In genomic region chr5:137114529-137114928, GRCh38 we compare ENCODE assay signal across 12 cellular contexts.
DNase-seq lines count a peak whose midpoint lies in the region; ATAC-seq and TF ChIP-seq lines count a peak whose summit lies in the region.
"Had no signal": no experiment of that assay in that cellular context is flagged by ENCODE, and none has a peak within 500 bp of the region (broad histone marks: within the 10 kb centered on the region; RNA-seq: fewer than 3 reads in every experiment).

No MANE protein-coding gene starts in this region.

- DNase-seq in EL (peak; percentile 64), NCI-H2227 treated with DMSO at 0.1 percent for 48 hours (lab: John Stamatoyannopoulos, UW) (peak; percentile 31), epithelial cell of esophagus (ENCODE audit: low read depth) (peak; percentile 68), non-pigmented ciliary epithelial cell (ENCODE audit: low read depth) (peak; percentile 23), testis (no peak), NCI-H1694 treated with DMSO at 0.1 percent for 48 hours (lab: John Stamatoyannopoulos, UW) (no peak)
- no peak for DNase-seq in NK-92 treated with Interleukin-12 subunit alpha and Interleukin-12 subunit beta, amount 100 ng/mL, for 24 hours (lab: John Stamatoyannopoulos, UW)
- DNase-seq: activated effector memory CD4-positive, alpha-beta T cell treated with anti-CD3 and anti-CD28 coated beads, Interleukin-2, amount 50 U/mL, for 16 hours; hypothalamus; NCI-H1092 treated with DMSO at 0.1 percent for 48 hours; NCI-H510A had no signal

- H3K27me3 ChIP-seq in testis: no peaks in the 10 kb centered on the region

- no peak for TF ChIP-seq POLR2A in testis (IDR thresholded peaks at IDR 0.05)

- no peak overlapping the region for H3K4me3 ChIP-seq in epithelial cell of esophagus (ENCODE audit: low read length)
- H3K4me3 ChIP-seq in testis: no peak overlapping the region

- no peak for TF ChIP-seq CTCF in epithelial cell of esophagus (IDR thresholded peaks at IDR 0.05; ENCODE audit: insufficient read depth, low read depth, low read length, missing control alignments)
- no peak for TF ChIP-seq CTCF in testis (IDR thresholded peaks at IDR 0.05)

- 60 to 63% methylated on average over 2 of the region's 2 CpGs for WGBS in testis, 2 donors

- no peak for ATAC-seq in GM18873 (IDR thresholded peaks at IDR 0.05; ENCODE audit: low FRiP score, unreplicated experiment)

- H3K36me3 ChIP-seq in testis (ENCODE audit: low read depth, missing control alignments): no peaks in the 10 kb centered on the region

- intact Hi-C loops in testis (cut with DNase I; ENCODE audit: low total_unique reads): no loop called here

- H3K9me3 ChIP-seq in testis: no peaks in the 10 kb centered on the region

- no peaks in the 10 kb centered on the region for H3K4me1 ChIP-seq in testis

- no peak overlapping the region for H3K27ac ChIP-seq in testis

Comparison
In these comparisons a context has a peak if more than half of its experiments do, and no peak if none do; other contexts are left out.
1. DNase-seq: peak in EL (single experiment), NCI-H2227 treated with DMSO at 0.1 percent for 48 hours (single experiment), epithelial cell of esophagus (single experiment) and non-pigmented ciliary epithelial cell (single experiment); none in testis (single experiment), NCI-H1694 treated with DMSO at 0.1 percent for 48 hours (single experiment) and NK-92 treated with Interleukin-12 subunit alpha and Interleukin-12 subunit beta, amount 100 ng/mL, for 24 hours (single experiment).